11 cellular contexts compared by ENCODE assay signal in genomic region chr1:42259739-42260064, GRCh38.
DNase-seq lines count a peak whose midpoint lies in the region; ATAC-seq and TF ChIP-seq lines count a peak whose summit lies in the region.
"Had no signal": no experiment of that assay in that cellular context is flagged by ENCODE, and none has a peak within 500 bp of the region (broad histone marks: within the 10 kb centered on the region; RNA-seq: fewer than 3 reads in every experiment).

No MANE protein-coding gene starts in this region.

- H3K9ac ChIP-seq in GM23248: no peak overlapping the region
- H3K9ac ChIP-seq in skeletal muscle tissue (ENCODE audit: low read depth in 1 of 3, low read length in 3 of 3): no peak overlapping the region

- H3K27me3 ChIP-seq in GM23248 (replicated peaks; ENCODE audit: insufficient read depth): no peaks in the 10 kb centered on the region
- H3K27me3 ChIP-seq in esophagus squamous epithelium: no peaks in the 10 kb centered on the region
- H3K27me3 ChIP-seq in skeletal muscle tissue (ENCODE audit: control insufficient read depth in 3 of 3, insufficient read depth in 3 of 3, low read length in 3 of 3): no peaks in the 10 kb centered on the region

- intact Hi-C loops in esophagus squamous epithelium (cut with DNase I) (no loop called here), sciatic nerve (cut with DNase I) (no loop called here)

- ATAC-seq in GM18505 (IDR thresholded peaks at IDR 0.05; ENCODE audit: unreplicated experiment) (no peak), sciatic nerve (no peak)

- 0 out of 2 replicates have a peak, but pooled peaks cover 9% of the 10 kb centered on the region for H4K20me1 ChIP-seq in GM23248 (ENCODE audit: insufficient read depth)

- H3K4me1 ChIP-seq in GM23248 (ENCODE audit: insufficient read depth): peaks cover 14% of the 10 kb centered on the region
- peaks cover 14 to 36% (median 24%) of the 10 kb centered on the region in 3 donors for H3K4me1 ChIP-seq in esophagus squamous epithelium
- peaks cover 12 to 24% (median 14%) of the 10 kb centered on the region in 3 donors for H3K4me1 ChIP-seq in skeletal muscle tissue (ENCODE audit: control insufficient read depth in 3 of 3, insufficient read depth in 3 of 3, low read length in 3 of 3)

- 0 out of 2 replicates have a peak overlapping the region, but pooled peaks have one; percentile 11 for H3K27ac ChIP-seq in GM23248
- H3K27ac ChIP-seq in esophagus squamous epithelium: peak overlapping the region in 3 of 4 donors; percentile 47 to 64 (median 58)
- H3K27ac ChIP-seq in skeletal muscle tissue (ENCODE audit: low read depth, low read length): peak overlapping the region; percentile 3

- H3K9me3 ChIP-seq in GM23248 (ENCODE audit: low read depth) (no peaks in the 10 kb centered on the region), esophagus squamous epithelium (no peaks in the 10 kb centered on the region), skeletal muscle tissue (ENCODE audit: control insufficient read depth in 3 of 3, low read length in 3 of 3) (no peaks in the 10 kb centered on the region)

- TF ChIP-seq CTCF in esophagus squamous epithelium (IDR thresholded peaks at IDR 0.05): no peak

- WGBS in GM23248 (ENCODE audit: low coverage in 1 of 2, low lambda C conversion rate in 2 of 2, missing lambda C conversion rate in 2 of 2), 2 experiments: 23 to 27% methylated on average over 4 of the region's 4 CpGs
- 16 to 20% methylated on average over 4 of the region's 4 CpGs for WGBS in esophagus squamous epithelium, 2 donors

- H3K4me3 ChIP-seq in GM23248 (no peak overlapping the region), esophagus squamous epithelium (no peak overlapping the region), skeletal muscle tissue (ENCODE audit: low read length in 3 of 3) (no peak overlapping the region)
- H3K4me3 ChIP-seq: skin epidermis had no signal

- H3K36me3 ChIP-seq in GM23248 (ENCODE audit: low read depth): peaks cover 12% of the 10 kb centered on the region; the same call in 1 of the 2 replicates
- peaks cover 0 to 9% (median 0%) of the 10 kb centered on the region in 3 donors for H3K36me3 ChIP-seq in esophagus squamous epithelium
- peaks cover 0 to 7% (median 0%) of the 10 kb centered on the region in 3 donors for H3K36me3 ChIP-seq in skeletal muscle tissue (ENCODE audit: control insufficient read depth in 3 of 3, insufficient read depth in 3 of 3, low read length in 3 of 3)

- in situ Hi-C loops in GM23248 (cut with MboI): no loop called here

- TF ChIP-seq POLR2A in esophagus squamous epithelium (IDR thresholded peaks at IDR 0.05) (no peak), GM18505 (IDR thresholded peaks at IDR 0.05; ENCODE audit: borderline replicate concordance, extremely low read depth, insufficient read depth, insufficient read length) (no peak)

- H3K9me2 ChIP-seq in GM23248 (ENCODE audit: insufficient read depth): no peaks in the 10 kb centered on the region

- H3F3A ChIP-seq in GM23248 (ENCODE audit: insufficient read depth): peaks cover 26% of the 10 kb centered on the region

- H3K4me2 ChIP-seq in GM23248 (ENCODE audit: unreplicated experiment): peak overlapping the region; percentile 1

- no peak overlapping the region for H2AFZ ChIP-seq in GM23248

- peak; percentile 39 for DNase-seq in GM23248
- DNase-seq in RKO (ENCODE audit: low spot score): peak; percentile 50
- DNase-seq in esophagus squamous epithelium (lab: John Stamatoyannopoulos, UW): no peak
- DNase-seq in NCI-H510A (lab: John Stamatoyannopoulos, UW): no peak
- no peak for DNase-seq in cerebellum (ENCODE audit: low spot score)
- DNase-seq in sciatic nerve (ENCODE audit: low spot score): no peak
- DNase-seq: DMS79 treated with DMSO at 0.1 percent for 48 hours, kidney glomerular epithelial cell had no signal

- H3K79me2 ChIP-seq in GM23248 (ENCODE audit: insufficient read depth): peaks cover 94% of the 10 kb centered on the region

Comparison
In these comparisons a context has a peak if more than half of its experiments do, and no peak if none do; other contexts are left out.
1. DNase-seq: peak in GM23248 (single experiment) and RKO (single experiment); none in esophagus squamous epithelium (single experiment), NCI-H510A (single experiment), cerebellum (single experiment) and sciatic nerve (single experiment).
2. H3K27ac ChIP-seq: peak in every context shown above with its lines; median percentile 58 in esophagus squamous epithelium; 11 in GM23248; 3 in skeletal muscle tissue.